Comparison of ENCODE assay signal across 14 cellular contexts in the genomic region with DNA sequence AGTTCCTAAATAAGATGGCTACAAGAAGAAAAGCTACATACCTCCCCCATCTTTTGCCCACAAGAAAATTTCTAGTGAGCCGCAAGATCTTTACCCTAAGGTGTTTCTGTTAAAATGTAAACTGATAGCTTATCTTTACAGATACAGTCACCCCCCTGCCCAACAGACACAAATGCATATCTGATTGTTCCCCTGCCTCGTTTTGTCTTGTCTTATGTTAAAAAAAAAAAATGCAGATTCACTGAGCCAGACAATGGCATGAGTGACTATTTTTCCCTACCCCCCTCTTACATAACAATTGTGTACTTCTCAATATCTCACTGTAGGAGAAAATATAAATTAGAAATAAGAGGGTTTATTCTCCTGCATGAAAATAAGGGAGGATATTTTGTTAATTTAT.
"Had no signal": no experiment of that assay in that cellular context is flagged by ENCODE, and none has a peak within 500 bp of the region (broad histone marks: within the 10 kb centered on the region; RNA-seq: fewer than 3 reads in every experiment).

No MANE protein-coding gene starts in this region.

- H3K9me3 ChIP-seq: colonic mucosa, testis had no signal

- H3K4me3 ChIP-seq: colonic mucosa, testis had no signal

- DNase-seq: activated CD4-positive, alpha-beta T cell treated with anti-CD3 and anti-CD28 coated beads, Interleukin-2, amount 10 ng/mL, durations not matched to agents 7 days and 5 days; activated CD8-positive, alpha-beta memory T cell treated with anti-CD3 and anti-CD28 coated beads for 24 hours; activated naive CD4-positive, alpha-beta T cell treated with anti-CD3 and anti-CD28 coated beads for 36 hours; caudate nucleus; colonic mucosa; effector CD8-positive, alpha-beta T cell; hypothalamus; left colon; occipital lobe; stimulated activated CD4-positive, alpha-beta T cell treated with anti-CD3 and anti-CD28 coated beads, Interleukin-4, amount 100 ng/mL, for 1 hour; stimulated activated naive CD8-positive, alpha-beta T cell treated with anti-CD3 and anti-CD28 coated beads, Interleukin-15, amount 100 ng/mL, for 72 hours; T-helper 9 cell; testis had no signal

- H3K4me1 ChIP-seq: colonic mucosa, testis had no signal

- ATAC-seq: left colon; stimulated activated naive CD8-positive, alpha-beta T cell treated with anti-CD3 and anti-CD28 coated beads, Interleukin-15, amount 100 ng/mL, for 72 hours had no signal

- H3K27ac ChIP-seq: colonic mucosa, epithelial cell of prostate, testis had no signal

- H3K36me3 ChIP-seq: colonic mucosa had no signal

- H3K27me3 ChIP-seq: colonic mucosa, testis had no signal
